11 cellular contexts compared by ENCODE assay signal in the genomic region with DNA sequence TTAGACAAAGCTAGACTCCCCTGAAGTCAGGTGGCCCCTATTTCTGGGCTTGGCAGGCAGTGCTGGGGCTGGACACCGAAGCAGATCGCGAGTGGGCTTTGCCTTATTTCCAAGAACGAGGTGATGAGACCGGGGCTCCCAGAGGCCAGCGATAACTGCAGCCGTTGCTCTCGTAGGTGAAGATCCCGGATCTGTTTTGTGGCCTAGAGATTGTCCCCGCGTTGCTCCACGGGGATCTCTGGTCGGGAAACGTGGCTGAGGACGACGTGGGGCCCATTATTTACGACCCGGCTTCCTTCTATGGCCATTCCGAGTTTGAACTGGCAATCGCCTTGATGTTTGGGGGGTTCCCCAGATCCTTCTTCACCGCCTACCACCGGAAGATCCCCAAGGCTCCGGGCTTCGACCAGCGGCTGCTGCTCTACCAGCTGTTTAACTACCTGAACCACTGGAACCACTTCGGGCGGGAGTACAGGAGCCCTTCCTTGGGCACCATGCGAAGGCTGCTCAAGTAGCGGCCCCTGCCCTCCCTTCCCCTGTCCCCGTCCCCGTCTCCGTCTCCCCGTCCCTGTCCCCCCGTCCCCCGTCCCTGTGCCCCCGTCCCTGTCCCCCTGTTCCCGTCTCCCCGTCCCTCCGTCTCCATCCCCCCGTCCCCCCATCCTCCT. TPM values are rescaled to one million over a fixed set of nuclear protein-coding genes. Genes with fewer than 3 reads are reported as not detected.
DNase-seq lines count a peak whose midpoint lies in the region; ATAC-seq and TF ChIP-seq lines count a peak whose summit lies in the region.
"Had no signal": no experiment of that assay in that cellular context is flagged by ENCODE, and none has a peak within 500 bp of the region (broad histone marks: within the 10 kb centered on the region; RNA-seq: fewer than 3 reads in every experiment).

No MANE protein-coding gene starts in this region.

- peaks cover 5% of the 10 kb centered on the region for H3K36me3 Mint-ChIP-seq in activated CD8-positive, alpha-beta T cell treated with anti-CD3 and anti-CD28 coated beads, Interleukin-2, amount 10 ng/mL, durations not matched to agents 7 days and 5 days (ENCODE audit: low read depth)

- no peak for ATAC-seq in activated CD8-positive, alpha-beta T cell treated with anti-CD3 and anti-CD28 coated beads, Interleukin-2, amount 10 ng/mL, durations not matched to agents 7 days and 5 days

- peak overlapping the region; percentile 13 for H3K4me3 ChIP-seq in iPS-11a (ENCODE audit: low read depth, low read length)

- no peaks in the 10 kb centered on the region for H3K9me3 Mint-ChIP-seq in activated CD8-positive, alpha-beta T cell treated with anti-CD3 and anti-CD28 coated beads, Interleukin-2, amount 10 ng/mL, durations not matched to agents 7 days and 5 days (ENCODE audit: insufficient read depth)

- peak; percentile 59 for DNase-seq in activated CD8-positive, alpha-beta memory T cell treated with anti-CD3 and anti-CD28 coated beads for 24 hours
- no peak for DNase-seq in activated CD8-positive, alpha-beta memory T cell treated with anti-CD3 and anti-CD28 coated beads, Interleukin-2, amount 50 U/mL, for 48 hours
- no peak for DNase-seq in activated CD8-positive, alpha-beta T cell treated with anti-CD3 and anti-CD28 coated beads, Interleukin-2, amount 10 ng/mL, durations not matched to agents 7 days and 5 days
- DNase-seq in retina (peak; percentile 37), GM20000 (ENCODE audit: low spot score) (no peak), NCI-H128 (lab: John Stamatoyannopoulos, UW; ENCODE audit: unreplicated experiment) (no peak), foreskin melanocyte (no peak)
- DNase-seq: DMS153, MV-4-11 had no signal

- no peak for TF ChIP-seq CTCF in GM20000 (IDR thresholded peaks at IDR 0.05; ENCODE audit: extremely low read depth, missing control alignments)

- H3K27me3 Mint-ChIP-seq in activated CD8-positive, alpha-beta T cell treated with anti-CD3 and anti-CD28 coated beads, Interleukin-2, amount 10 ng/mL, durations not matched to agents 7 days and 5 days (ENCODE audit: low read depth), result no peaks in the 10 kb centered on the region

- CTCF ChIA-PET in activated CD8-positive, alpha-beta T cell treated with anti-CD3 and anti-CD28 coated beads, Interleukin-2, amount 10 ng/mL, durations not matched to agents 7 days and 5 days (lab: Charles Lee), result no interaction called here

- no peak overlapping the region for H3K27ac Mint-ChIP-seq in activated CD8-positive, alpha-beta T cell treated with anti-CD3 and anti-CD28 coated beads, Interleukin-2, amount 10 ng/mL, durations not matched to agents 7 days and 5 days

- peak overlapping the region; percentile 31 for H3K4me3 Mint-ChIP-seq in activated CD8-positive, alpha-beta T cell treated with anti-CD3 and anti-CD28 coated beads, Interleukin-2, amount 10 ng/mL, durations not matched to agents 7 days and 5 days

- peaks cover 25% of the 10 kb centered on the region for H3K4me1 Mint-ChIP-seq in activated CD8-positive, alpha-beta T cell treated with anti-CD3 and anti-CD28 coated beads, Interleukin-2, amount 10 ng/mL, durations not matched to agents 7 days and 5 days (ENCODE audit: low read depth)

- POLR2A ChIA-PET in activated CD8-positive, alpha-beta T cell treated with anti-CD3 and anti-CD28 coated beads, Interleukin-2, amount 10 ng/mL, durations not matched to agents 7 days and 5 days (lab: Charles Lee), result no interaction called here

RNA-seq across cellular contexts. Expression of a gene that starts 1.5 kb away (rescaled TPM):
- total RNA-seq in activated CD8-positive, alpha-beta T cell treated with anti-CD3 and anti-CD28 coated beads, Interleukin-2, amount 10 ng/mL, durations not matched to agents 7 days and 5 days, result 100 to 1,000 TPM; 112 to 122 TPM

RNA-seq across cellular contexts. Expression of a gene that starts 15.0 kb away (rescaled TPM):
- total RNA-seq in activated CD8-positive, alpha-beta T cell treated with anti-CD3 and anti-CD28 coated beads, Interleukin-2, amount 10 ng/mL, durations not matched to agents 7 days and 5 days, result 1 to 10 TPM; 1.7 to 1.9 TPM
- total RNA-seq: H4 had no signal

RNA-seq across cellular contexts. Expression of a gene that starts 33.9 kb away (rescaled TPM):
- total RNA-seq in activated CD8-positive, alpha-beta T cell treated with anti-CD3 and anti-CD28 coated beads, Interleukin-2, amount 10 ng/mL, durations not matched to agents 7 days and 5 days, result 10 to 100 TPM; 41.8 to 43.8 TPM

RNA-seq across cellular contexts. Expression of a gene that starts 51.9 kb away (rescaled TPM):
- 1 to 10 TPM; 1.3 to 2.2 TPM for total RNA-seq in activated CD8-positive, alpha-beta T cell treated with anti-CD3 and anti-CD28 coated beads, Interleukin-2, amount 10 ng/mL, durations not matched to agents 7 days and 5 days

Comparison
In these comparisons a context has a peak if more than half of its experiments do, and no peak if none do; other contexts are left out.
1. DNase-seq: peak in activated CD8-positive, alpha-beta memory T cell treated with anti-CD3 and anti-CD28 coated beads for 24 hours (single experiment) and retina (single experiment); none in activated CD8-positive, alpha-beta memory T cell treated with anti-CD3 and anti-CD28 coated beads, Interleukin-2, amount 50 U/mL, for 48 hours (single experiment), activated CD8-positive, alpha-beta T cell treated with anti-CD3 and anti-CD28 coated beads, Interleukin-2, amount 10 ng/mL, durations not matched to agents 7 days and 5 days (single experiment), GM20000 (single experiment), NCI-H128 (single experiment) and foreskin melanocyte (single experiment).